Comparison of ENCODE assay signal across 8 cellular contexts in genomic region chr1:50959913-50960844, GRCh38.
DNase-seq lines count a peak whose midpoint lies in the region; ATAC-seq lines count a peak whose summit lies in the region.

Gene FAF1, minus strand, starts transcription at chr1:50960267. Its CDS starts 456 bp downstream, at chr1:50959811.

- peak; percentile 97 for DNase-seq in AG08396 (ENCODE audit: low spot score)
- DNase-seq in NCI-H2227 treated with DMSO at 0.1 percent for 48 hours (lab: John Stamatoyannopoulos, UW): peak; percentile 96
- DNase-seq in activated CD4-positive, CD25-positive, alpha-beta regulatory T cell (lab: John Stamatoyannopoulos, UW): peak; percentile 88 to 97 (median 93)
- peak; percentile 98 for DNase-seq in central memory CD4-positive, alpha-beta T cell
- peak; percentile 97 for DNase-seq in iris pigment epithelial cell (ENCODE audit: low read depth)
- peak; percentile 94 to 95 for DNase-seq in stimulated activated CD4-positive, alpha-beta T cell treated with anti-CD3 and anti-CD28 coated beads, Interleukin-12 subunit alpha, Interleukin-12 subunit beta, amount 100 ng/mL, for 24 hours (ENCODE audit: low read depth in 2 of 2)

- ATAC-seq in GM18873 (IDR thresholded peaks at IDR 0.05; ENCODE audit: low FRiP score, unreplicated experiment) (peak; percentile 82), HG03139 (IDR thresholded peaks at IDR 0.05; ENCODE audit: unreplicated experiment) (peak; percentile 81)

Comparison
In these comparisons a context has a peak if more than half of its experiments do, and no peak if none do; other contexts are left out.
1. Peak in every context shown above with its lines: DNase-seq and ATAC-seq.